In genomic region chr9:92223758-92224157, GRCh38 we compare ENCODE assay signal across 20 cellular contexts.
"Had no signal": no experiment of that assay in that cellular context is flagged by ENCODE, and none has a peak within 500 bp of the region (broad histone marks: within the 10 kb centered on the region; RNA-seq: fewer than 3 reads in every experiment).

No MANE protein-coding gene starts in this region.

- H3K27me3 ChIP-seq: foreskin keratinocyte, testis, vagina had no signal

- H3K4me1 ChIP-seq: foreskin keratinocyte, testis, vagina had no signal

- H3K4me3 Mint-ChIP-seq: activated CD4-positive, alpha-beta memory T cell treated with anti-CD3 and anti-CD28 coated beads for 36 hours; activated naive CD8-positive, alpha-beta T cell treated with anti-CD3 and anti-CD28 coated beads for 36 hours; naive B cell; stimulated activated memory B cell treated with anti-CD40 and anti-IgM and Interleukin-4, amounts not matched to agents 10 μg/mL and 1 μg/mL and 100 μg/mL, for 72 hours; type B pancreatic cell had no signal

- H3K27ac Mint-ChIP-seq: activated CD4-positive, alpha-beta memory T cell treated with anti-CD3 and anti-CD28 coated beads for 36 hours; activated naive CD8-positive, alpha-beta T cell treated with anti-CD3 and anti-CD28 coated beads for 36 hours; stimulated activated memory B cell treated with anti-CD40 and anti-IgM and Interleukin-4, amounts not matched to agents 10 μg/mL and 1 μg/mL and 100 μg/mL, for 72 hours; type B pancreatic cell had no signal

- H3K4me3 ChIP-seq: lung, testis, vagina had no signal

- DNase-seq: activated CD4-positive, alpha-beta memory T cell treated with anti-CD3 and anti-CD28 coated beads for 36 hours; activated CD4-positive, alpha-beta T cell treated with anti-CD3 and anti-CD28 coated beads for 1 hour; activated naive CD8-positive, alpha-beta T cell treated with anti-CD3 and anti-CD28 coated beads for 36 hours; cerebellar nuclear complex; erythroblast; foreskin keratinocyte; kidney; naive B cell; nucleus accumbens; small intestine; stimulated activated CD4-positive, alpha-beta T cell treated with anti-CD3 and anti-CD28 coated beads, Interleukin-2, amount 100 ng/mL, for 24 hours; T-helper 1 cell; T-helper 9 cell; testis had no signal

- H3K4me1 Mint-ChIP-seq: naive B cell; stimulated activated memory B cell treated with anti-CD40 and anti-IgM and Interleukin-4, amounts not matched to agents 10 μg/mL and 1 μg/mL and 100 μg/mL, for 72 hours had no signal

- ATAC-seq: foreskin keratinocyte; left lobe of liver; sciatic nerve; stimulated activated memory B cell treated with anti-CD40 and anti-IgM and Interleukin-4, amounts not matched to agents 10 μg/mL and 1 μg/mL and 100 μg/mL, for 72 hours had no signal

- H3K9me3 Mint-ChIP-seq: type B pancreatic cell had no signal

- H3K27ac ChIP-seq: foreskin keratinocyte, testis, vagina had no signal

- H3K27me3 Mint-ChIP-seq: activated CD4-positive, alpha-beta memory T cell treated with anti-CD3 and anti-CD28 coated beads for 36 hours; activated naive CD8-positive, alpha-beta T cell treated with anti-CD3 and anti-CD28 coated beads for 36 hours; naive B cell; stimulated activated memory B cell treated with anti-CD40 and anti-IgM and Interleukin-4, amounts not matched to agents 10 μg/mL and 1 μg/mL and 100 μg/mL, for 72 hours; type B pancreatic cell had no signal

- H3K9me3 ChIP-seq: testis, vagina had no signal
